ENCODE assay signal across 12 cellular contexts in the genomic region with DNA sequence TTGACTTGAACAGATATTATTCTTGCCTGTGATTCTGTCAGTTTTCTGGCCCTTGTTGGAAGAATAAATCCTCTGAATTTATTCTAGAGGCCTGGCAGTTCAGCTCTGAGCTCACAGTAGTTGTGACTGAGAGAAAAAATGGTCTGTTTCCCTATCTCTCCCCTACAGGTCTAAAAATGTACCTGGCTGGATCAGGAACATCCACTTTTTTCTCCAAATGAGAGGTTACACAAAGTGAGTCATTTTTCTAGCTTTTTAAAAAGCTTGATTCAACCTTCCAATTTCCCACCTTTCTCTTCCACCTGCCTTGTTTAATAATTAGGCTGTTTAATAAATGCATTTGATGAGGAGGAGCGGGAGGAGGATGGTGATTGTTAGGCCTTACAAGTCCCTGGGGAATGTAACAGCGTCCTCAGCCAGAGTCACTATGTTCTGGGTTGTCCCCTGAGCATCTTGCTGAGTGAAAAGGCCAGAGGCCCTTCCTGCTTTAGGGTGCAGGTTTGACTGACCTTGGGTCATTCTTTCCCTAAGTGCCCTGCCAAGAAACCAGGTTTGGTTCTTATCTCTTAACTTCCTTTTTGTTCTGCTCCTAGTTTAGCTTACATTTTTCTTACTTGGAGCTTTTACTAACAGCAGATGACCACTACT.
A peak's percentile ranks its signal among the peaks of the same experiment; 100 is the strongest.
DNase-seq lines count a peak whose midpoint lies in the region; ATAC-seq, FAIRE-seq and TF ChIP-seq lines count a peak whose summit lies in the region.
"Had no signal": no experiment of that assay in that cellular context is flagged by ENCODE, and none has a peak within 500 bp of the region (broad histone marks: within the 10 kb centered on the region; RNA-seq: fewer than 3 reads in every experiment).

No MANE protein-coding gene starts in this region.

- DNase-seq in GM12865 (ENCODE audit: low read depth): peak; percentile 78
- no peak for DNase-seq in K562 (ENCODE audit: extremely low read depth in 1 of 4, low spot score in 3 of 4)
- DNase-seq in HepG2 (ENCODE audit: low spot score): no peak
- no peak for DNase-seq in NCI-H524 treated with DMSO at 0.1 percent for 48 hours (lab: John Stamatoyannopoulos, UW)
- no peak for DNase-seq in HT-29 (ENCODE audit: low spot score)
- no peak for DNase-seq in SHP77 (lab: John Stamatoyannopoulos, UW)
- DNase-seq: activated CD4-positive, alpha-beta T cell treated with anti-CD3 and anti-CD28 coated beads for 1 hour; CD4-positive, alpha-beta T cell; SIG-M5 had no signal

- 48% methylated on average over 2 of the region's 2 CpGs for WGBS in K562 (ENCODE audit: insufficient coverage, low coverage, missing lambda C conversion rate)
- 66% methylated on average over 2 of the region's 2 CpGs for WGBS in HepG2 (ENCODE audit: low lambda C conversion rate)

- no peaks in the 10 kb centered on the region for H3K36me3 ChIP-seq in K562 (ENCODE audit: control insufficient read depth, insufficient read depth, low read length)
- no peaks in the 10 kb centered on the region for H3K36me3 ChIP-seq in HepG2 (replicated peaks in 1 of 2; ENCODE audit: control insufficient read depth in 1 of 2, insufficient read depth in 2 of 2, low read length in 2 of 2)

- H3K27ac ChIP-seq in K562 (ENCODE audit: extremely low read depth, low read depth, low read length) (no peak overlapping the region), HepG2 (ENCODE audit: extremely low read length, insufficient read depth, low read length) (no peak overlapping the region)

- no peaks in the 10 kb centered on the region for H3K9me1 ChIP-seq in K562 (ENCODE audit: control insufficient read depth, insufficient read depth, low read length)

- TF ChIP-seq POLR2A in K562 (conservative IDR thresholded peaks at IDR 0.05): no peak
- TF ChIP-seq POLR2A in HepG2 (IDR thresholded peaks at IDR 0.05; ENCODE audit: insufficient read depth in 1 of 2, low read depth in 2 of 2, low read length in 2 of 2): no peak

- H2AFZ ChIP-seq in K562 (ENCODE audit: low read depth, low read length): peak overlapping the region; percentile 26; the same call in 1 of the 2 replicates
- H2AFZ ChIP-seq in HepG2 (ENCODE audit: low read length): no peak overlapping the region

- peak; percentile 28 for ATAC-seq in GM19395 (IDR thresholded peaks at IDR 0.05; ENCODE audit: unreplicated experiment)
- ATAC-seq in HG03439 (IDR thresholded peaks at IDR 0.05; ENCODE audit: unreplicated experiment): peak; percentile 41
- ATAC-seq in K562: no peak
- no peak for ATAC-seq in HepG2

- CTCF ChIA-PET in K562 (lab: Yijun Ruan, JAX; ENCODE audit: low intra/inter-chr PET ratio) (no interaction called here), HepG2 (lab: Yijun Ruan, JAX; ENCODE audit: low intra/inter-chr PET ratio, low total read pairs) (no interaction called here)

- intact Hi-C loops in K562 (cut with micrococcal nuclease) (no loop called here), HepG2 (cut with micrococcal nuclease; ENCODE audit: unreplicated experiment) (no loop called here)

- H3K4me1 ChIP-seq in K562 (replicated peaks in 1 of 2; ENCODE audit: control insufficient read depth in 2 of 2, insufficient read depth in 2 of 2, low read length in 2 of 2) (peaks cover 0 to 4% of the 10 kb centered on the region in 2 experiments; a peak in 2 of 5 replicates), HepG2 (ENCODE audit: insufficient read depth, low read length) (no peaks in the 10 kb centered on the region)

- POLR2A ChIA-PET in K562 (lab: Yijun Ruan, JAX): interaction anchor here (1.2 kb wide), 1 partner anchor 29 kb away, joined by 4 read pairs; no protein-coding TSS in a partner anchor
- POLR2A ChIA-PET in HepG2 (lab: Yijun Ruan, JAX): no interaction called here

- no peak overlapping the region for H3K4me3 ChIP-seq in GM12865 (ENCODE audit: low read depth, low read length)
- H3K4me3 ChIP-seq in K562: no peak overlapping the region
- no peak overlapping the region for H3K4me3 ChIP-seq in HepG2 (replicated peaks in 1 of 3; ENCODE audit: insufficient read depth in 1 of 3, low read depth in 2 of 3, low read length in 3 of 3)

- TF ChIP-seq RAD21 in K562 (CRISPR knock-in tag; conservative IDR thresholded peaks at IDR 0.05 in 1 of 2, IDR thresholded peaks at IDR 0.05 in 1 of 2): no peak
- no peak for TF ChIP-seq RAD21 in HepG2 (CRISPR knock-in tag; IDR thresholded peaks at IDR 0.05)

- no peak for TF ChIP-seq EP300 in K562 (IDR thresholded peaks at IDR 0.05; ENCODE audit: low read length)
- no peak for TF ChIP-seq EP300 in HepG2 (IDR thresholded peaks at IDR 0.05; ENCODE audit: low read depth in 2 of 2, low read length in 2 of 2)
- no peak for TF ChIP-seq EP300 in HepG2 (CRISPR knock-in tag; IDR thresholded peaks at IDR 0.05; ENCODE audit: borderline replicate concordance)

- TF ChIP-seq CTCF in GM12865 (IDR thresholded peaks at IDR 0.05; ENCODE audit: insufficient read depth, low read depth, low read length, missing control alignments) (no peak), K562 (IDR thresholded peaks at IDR 0.05 in 2 of 3, conservative IDR thresholded peaks at IDR 0.05 in 1 of 3; ENCODE audit: insufficient read depth in 2 of 3, low read depth in 1 of 3, low read length in 3 of 3) (no peak), HepG2 (CRISPR knock-in tag; IDR thresholded peaks at IDR 0.05) (no peak)

- no peaks in the 10 kb centered on the region for H4K20me1 ChIP-seq in K562 (replicated peaks; ENCODE audit: control insufficient read depth, insufficient read depth, low read length)
- H4K20me1 ChIP-seq in HepG2 (ENCODE audit: insufficient read depth, low read length): no peaks in the 10 kb centered on the region

- no peaks in the 10 kb centered on the region for H3K9me3 ChIP-seq in K562 (replicated peaks; ENCODE audit: control insufficient read depth, insufficient read depth, low read depth, low read length)
- H3K9me3 ChIP-seq in HepG2 (ENCODE audit: low read length): no peaks in the 10 kb centered on the region

- peaks cover 0 to 2% of the 10 kb centered on the region in 2 experiments; a peak in 1 of 5 replicates for H3K27me3 ChIP-seq in K562 (ENCODE audit: control insufficient read depth in 2 of 2, insufficient read depth in 2 of 2, low read length in 2 of 2)
- peaks cover 0 to 8% of the 10 kb centered on the region in 2 experiments; a peak in 1 of 5 replicates for H3K27me3 ChIP-seq in HepG2 (ENCODE audit: control insufficient read depth in 1 of 2, insufficient read depth in 2 of 2, low read length in 2 of 2)

- FAIRE-seq in K562 (lab: Jason Lieb, UNC) (no peak), HepG2 (lab: Jason Lieb, UNC) (no peak)
- FAIRE-seq: keratinocyte had no signal

- in situ Hi-C loops in K562 (cut with MboI) (no loop called here), HepG2 (cut with HindIII; ENCODE audit: extremely low pct_ligation_motif_present, low pct_unique_long_range_greater_than_20kb) (no loop called here)

- H3K9ac ChIP-seq in K562 (ENCODE audit: insufficient read depth in 1 of 2, low read depth in 2 of 2, low read length in 2 of 2) (no peak overlapping the region), HepG2 (ENCODE audit: insufficient read depth, low read depth, low read length) (no peak overlapping the region)

- BruUV-seq in K562 (replicated peaks; lab: Mats Ljungman, UMichigan): no TSS peak
- BruUV-seq in HepG2 (replicated peaks; lab: Mats Ljungman, UMichigan): no TSS peak

- H3K4me2 ChIP-seq in K562 (ENCODE audit: insufficient read depth, low read length): no peak overlapping the region
- H3K4me2 ChIP-seq in HepG2 (ENCODE audit: low read depth, low read length): no peak overlapping the region

- H3K79me2 ChIP-seq in K562 (ENCODE audit: control insufficient read depth, insufficient read depth, low read length) (no peaks in the 10 kb centered on the region), HepG2 (ENCODE audit: insufficient read depth, low read length) (no peaks in the 10 kb centered on the region)

TF ChIP-seq in K562, 482 proteins besides CTCF, POLR2A, EP300 and RAD21 (continues in another document):
- no peak for TF ChIP-seq PCBP2 (IDR thresholded peaks at IDR 0.05; ENCODE audit: low read depth, low read length, poor library complexity, severe bottlenecking)
- TF ChIP-seq TCF3 (CRISPR knock-in tag; IDR thresholded peaks at IDR 0.05): no peak
- no peak for TF ChIP-seq ZNF655 (CRISPR knock-in tag; IDR thresholded peaks at IDR 0.05)

TF ChIP-seq in HepG2, 621 proteins besides CTCF, POLR2A, EP300 and RAD21 (continues in another document):
- no peak for TF ChIP-seq ZSCAN31 (CRISPR knock-in tag; IDR thresholded peaks at IDR 0.05; ENCODE audit: low read depth)
- no peak for TF ChIP-seq ZNF468 (CRISPR knock-in tag; IDR thresholded peaks at IDR 0.05)
- TF ChIP-seq CBX2 (IDR thresholded peaks at IDR 0.05; ENCODE audit: low read depth, low read length): no peak
- TF ChIP-seq CBX2 (CRISPR knock-in tag; IDR thresholded peaks at IDR 0.05; ENCODE audit: low read depth): no peak
- no peak for TF ChIP-seq ZBTB14 (CRISPR knock-in tag; IDR thresholded peaks at IDR 0.05)

Comparison
In these comparisons a context has a peak if more than half of its experiments do, and no peak if none do; other contexts are left out.
1. ATAC-seq: peak in GM19395 (single experiment) and HG03439 (single experiment); none in K562 (single experiment) and HepG2 (single experiment).